In genomic region chr10:13770760-13771493, GRCh38 we compare ENCODE assay signal across 2 cellular contexts.
TF ChIP-seq lines count a peak whose summit lies in the region.

No MANE protein-coding gene starts in this region.

TF ChIP-seq in IMR-90, 13 proteins besides CTCF, POLR2A, EP300 and RAD21:
- TF ChIP-seq CHD1 (IDR thresholded peaks at IDR 0.05; ENCODE audit: low read depth, low read length): no peak
- TF ChIP-seq, protein P1, sequence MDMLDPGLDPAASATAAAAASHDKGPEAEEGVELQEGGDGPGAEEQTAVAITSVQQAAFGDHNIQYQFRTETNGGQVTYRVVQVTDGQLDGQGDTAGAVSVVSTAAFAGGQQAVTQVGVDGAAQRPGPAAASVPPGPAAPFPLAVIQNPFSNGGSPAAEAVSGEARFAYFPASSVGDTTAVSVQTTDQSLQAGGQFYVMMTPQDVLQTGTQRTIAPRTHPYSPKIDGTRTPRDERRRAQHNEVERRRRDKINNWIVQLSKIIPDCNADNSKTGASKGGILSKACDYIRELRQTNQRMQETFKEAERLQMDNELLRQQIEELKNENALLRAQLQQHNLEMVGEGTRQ (IDR thresholded peaks at IDR 0.05; ENCODE audit: low read depth, low read length): no peak
- no peak for TF ChIP-seq RFX5 (IDR thresholded peaks at IDR 0.05; ENCODE audit: low read depth, low read length)
- TF ChIP-seq RCOR1 (IDR thresholded peaks at IDR 0.05; ENCODE audit: insufficient replicate concordance, low read length): no peak
- TF ChIP-seq SMC3 (IDR thresholded peaks at IDR 0.05; ENCODE audit: low read depth, low read length): no peak
- no peak for TF ChIP-seq CEBPB (IDR thresholded peaks at IDR 0.05; ENCODE audit: low read depth, low read length)
- no peak for TF ChIP-seq NFE2L2 (IDR thresholded peaks at IDR 0.05; ENCODE audit: low read depth, low read length)
- TF ChIP-seq MAFK (IDR thresholded peaks at IDR 0.05; ENCODE audit: low read depth, low read length): no peak

TF ChIP-seq in GM12878, 131 proteins besides CTCF, POLR2A, EP300 and RAD21:
- TF ChIP-seq BCL11A (IDR thresholded peaks at IDR 0.05; ENCODE audit: low read depth, low read length) (no peak), ATF7 (IDR thresholded peaks at IDR 0.05; ENCODE audit: low read depth) (peak; percentile 38; the same call in 1 of the 2 replicates)
TF ChIP-seq in GM12878: peak in this region for 1.
